ENCODE assay signal across 32 cellular contexts in the genomic region with DNA sequence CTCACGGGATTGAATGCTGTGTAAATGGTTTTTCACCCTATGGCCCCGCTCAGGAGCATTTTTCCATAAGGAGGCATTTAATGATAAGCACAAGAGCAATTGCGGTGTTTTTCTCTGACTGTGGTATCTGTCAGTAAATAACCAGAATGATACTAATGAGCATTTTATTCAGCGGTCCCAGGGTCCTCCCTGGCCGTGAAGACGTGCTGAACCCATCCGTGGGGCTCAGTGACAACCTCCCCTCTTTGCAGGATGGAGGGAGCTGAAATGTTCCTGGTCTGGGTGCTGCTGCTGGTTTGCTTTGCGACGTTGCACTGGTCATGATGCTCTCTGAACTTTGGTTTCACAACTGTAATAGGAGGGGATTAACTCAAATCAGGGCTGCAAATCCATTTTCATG.
"Had no signal": no experiment of that assay in that cellular context is flagged by ENCODE, and none has a peak within 500 bp of the region (broad histone marks: within the 10 kb centered on the region; RNA-seq: fewer than 3 reads in every experiment).

No MANE protein-coding gene starts in this region.

- H3K4me3 ChIP-seq: MG63 had no signal

- H3K9me3 ChIP-seq: MG63 had no signal

- DNase-seq: Karpas-422, Kasumi-1, KG1, MG63, MM.1S, MV-4-11, NCI-H1048, NCI-H1092, NCI-H1092 treated with DMSO at 0.1 percent for 48 hours, NCI-H1417, NCI-H1417 treated with DMSO at 0.1 percent for 48 hours, NCI-H1436, NCI-H1436 treated with DMSO at 0.1 percent for 48 hours, NCI-H146, NCI-H1694, NCI-H1694 treated with DMSO at 0.1 percent for 48 hours, NCI-H187, NCI-H187 treated with DMSO at 0.1 percent for 48 hours, NCI-H1930, NCI-H2029, NCI-H2029 treated with DMSO at 0.1 percent for 48 hours, NCI-H2081, NCI-H2081 treated with DMSO at 0.1 percent for 48 hours, NCI-H2107, NCI-H2171, NCI-H2171 treated with DMSO at 0.1 percent for 48 hours, NCI-H2227 treated with DMSO at 0.1 percent for 48 hours, NCI-H226, NCI-H345, NCI-H446, NCI-H446 treated with DMSO at 0.1 percent for 48 hours had no signal

- H3K27me3 ChIP-seq: MG63 had no signal

- H3K36me3 ChIP-seq: MG63 had no signal

- H3K27ac ChIP-seq: KMS-11 had no signal
